Comparison of ENCODE assay signal across 9 cellular contexts in the genomic region with DNA sequence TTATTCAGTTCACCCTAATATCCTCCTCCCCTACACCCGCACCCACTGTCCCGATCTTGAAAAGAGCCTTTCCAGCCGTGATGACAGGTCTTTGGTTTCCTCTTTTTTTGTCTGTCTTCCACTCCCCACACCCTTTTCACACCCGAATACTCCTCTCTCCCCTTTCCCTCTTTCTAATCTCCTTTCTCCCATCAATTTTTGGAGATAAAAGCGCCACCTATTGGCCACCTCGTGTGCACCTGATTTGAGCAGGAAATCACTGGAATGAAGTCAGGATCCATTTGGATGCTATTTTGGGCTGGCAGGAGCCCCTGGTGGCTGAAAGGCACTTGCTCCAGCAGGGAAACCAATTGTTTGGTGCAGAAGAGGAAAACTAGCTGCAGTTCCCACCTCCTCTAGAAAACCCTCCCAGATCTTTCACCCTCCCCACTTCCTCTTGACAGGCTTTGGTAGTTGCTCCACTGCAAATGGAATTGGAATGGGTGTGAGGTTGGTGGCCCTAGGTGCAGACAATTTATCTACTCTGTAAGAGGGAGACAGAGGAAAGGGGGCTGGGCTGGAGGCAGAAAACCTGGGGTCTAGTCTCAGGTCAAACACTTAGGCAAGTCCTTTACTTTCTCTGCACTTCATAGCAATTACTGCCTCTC. TPM values are rescaled to one million over a fixed set of nuclear protein-coding genes. Genes with fewer than 3 reads are reported as not detected.
DNase-seq lines count a peak whose midpoint lies in the region; ATAC-seq, FAIRE-seq and TF ChIP-seq lines count a peak whose summit lies in the region.
"Had no signal": no experiment of that assay in that cellular context is flagged by ENCODE, and none has a peak within 500 bp of the region (broad histone marks: within the 10 kb centered on the region; RNA-seq: fewer than 3 reads in every experiment).

No MANE protein-coding gene starts in this region.

- no peak overlapping the region for H2AFZ ChIP-seq in keratinocyte (ENCODE audit: control insufficient read depth, low read length)

- H3K36me3 ChIP-seq in keratinocyte (ENCODE audit: control insufficient read depth in 2 of 2, extremely low read depth in 1 of 2, insufficient read depth in 2 of 2, low read length in 2 of 2): no peaks in the 10 kb centered on the region

- peak; percentile 66 for FAIRE-seq in keratinocyte (lab: Jason Lieb, UNC)

- no peaks in the 10 kb centered on the region for H3K79me2 ChIP-seq in keratinocyte (ENCODE audit: control insufficient read depth, insufficient read depth, low read length)

- H3K27me3 ChIP-seq in keratinocyte (ENCODE audit: control insufficient read depth, extremely low read depth, insufficient read depth, low read length): peaks cover 5% of the 10 kb centered on the region

- dilution Hi-C loops in keratinocyte (cut with MboI; ENCODE audit: extremely low pct_ligation_motif_present, low sequenced_read_pairs): no loop called here

- H3K4me2 ChIP-seq in keratinocyte (ENCODE audit: control insufficient read depth, extremely low read depth, insufficient read depth, low read depth, low read length): no peak overlapping the region

- no peak overlapping the region for H3K27ac ChIP-seq in VCaP
- no peak overlapping the region for H3K27ac ChIP-seq in keratinocyte (ENCODE audit: control insufficient read depth, insufficient read depth, low read length)

- H4K20me1 ChIP-seq in keratinocyte (ENCODE audit: control insufficient read depth, extremely low read depth, insufficient read depth, low read length): peaks cover 4% of the 10 kb centered on the region

- TF ChIP-seq CTCF in VCaP (conservative IDR thresholded peaks at IDR 0.05) (peak; percentile 95), keratinocyte (optimal IDR thresholded peaks at IDR 0.05 in 1 of 3, IDR thresholded peaks at IDR 0.05 in 1 of 3, conservative IDR thresholded peaks at IDR 0.05 in 1 of 3; ENCODE audit: extremely low read depth in 1 of 3, insufficient read depth in 2 of 3, low read length in 3 of 3) (peak; percentile 71 to 94 (median 77))

- H3K9ac ChIP-seq in keratinocyte (ENCODE audit: control insufficient read depth, extremely low read depth, insufficient read depth, low read length): no peak overlapping the region

- no peak overlapping the region for H3K4me3 ChIP-seq in keratinocyte (ENCODE audit: control insufficient read depth in 2 of 3, extremely low read depth in 1 of 3, insufficient read depth in 2 of 3, low read depth in 1 of 3, low read length in 3 of 3)

- DNase-seq in NCI-H524 (lab: John Stamatoyannopoulos, UW) (peak; percentile 77 to 80), NCI-H524 treated with DMSO at 0.1 percent for 48 hours (lab: John Stamatoyannopoulos, UW) (no peak), NCI-H128 (lab: John Stamatoyannopoulos, UW; ENCODE audit: unreplicated experiment) (peak; percentile 70), keratinocyte (ENCODE audit: low read depth, low spot score) (no peak), cortex of kidney (lab: John Stamatoyannopoulos, UW) (no peak)
- DNase-seq: CD4-positive, CD25-positive, alpha-beta regulatory T cell had no signal

- H3K9me3 ChIP-seq in keratinocyte (ENCODE audit: control insufficient read depth, low read depth, low read length): no peaks in the 10 kb centered on the region

- ATAC-seq in HG03432 (IDR thresholded peaks at IDR 0.05; ENCODE audit: unreplicated experiment): no peak
- no peak for ATAC-seq in GM21529 (IDR thresholded peaks at IDR 0.05; ENCODE audit: unreplicated experiment)

- H3K9me1 ChIP-seq in keratinocyte (ENCODE audit: control insufficient read depth, extremely low read depth, insufficient read depth, low read length): no peaks in the 10 kb centered on the region

- H3K4me1 ChIP-seq in keratinocyte (ENCODE audit: control insufficient read depth, extremely low read depth, insufficient read depth, low read length): no peaks in the 10 kb centered on the region

RNA-seq across cellular contexts. Expression of a gene that starts 8.4 kb away (rescaled TPM):
- 0.03 TPM in 1 of 3 replicates, not detected in the others for polyA plus RNA-seq in keratinocyte
- polyA plus RNA-seq in keratinocyte (2011; ENCODE audit: low read depth): not detected
- polyA plus RNA-seq in keratinocyte (2011; cell fraction: cytosol; rRNA removed): not detected in 2 replicates
- not detected in 2 replicates for polyA plus RNA-seq in keratinocyte (2011; cell fraction: nucleus; rRNA removed)
- polyA plus RNA-seq in keratinocyte (2012; ENCODE audit: low replicate concordance): 0.10 TPM in 1 of 2 replicates, not detected in the other
- not detected in 3 replicates for polyA minus RNA-seq in keratinocyte
- not detected for polyA minus RNA-seq in keratinocyte (2011; cell fraction: cytosol; rRNA and poly(A)+ RNA removed)
- polyA minus RNA-seq in keratinocyte (2011; cell fraction: nucleus; rRNA and poly(A)+ RNA removed): not detected in 2 replicates
- polyA plus RNA-seq: CD4-positive, CD25-positive, alpha-beta regulatory T cell had no signal

RNA-seq across cellular contexts. Expression of a gene that starts 13.4 kb away (rescaled TPM):
- polyA plus RNA-seq in keratinocyte: 0.01 to 0.05 TPM (median 0.04 TPM) in 3 replicates
- not detected for polyA plus RNA-seq in keratinocyte (2011; ENCODE audit: low read depth)
- polyA plus RNA-seq in keratinocyte (2011; cell fraction: cytosol; rRNA removed): 0.04 TPM in 1 of 2 replicates, not detected in the other
- polyA plus RNA-seq in keratinocyte (2011; cell fraction: nucleus; rRNA removed): 0.05 and 0.07 TPM in 2 replicates
- polyA plus RNA-seq in keratinocyte (2012; ENCODE audit: low replicate concordance): 0.07 and 0.09 TPM in 2 replicates
- 0.16 TPM in 1 of 3 replicates, not detected in the others for polyA minus RNA-seq in keratinocyte
- polyA minus RNA-seq in keratinocyte (2011; cell fraction: cytosol; rRNA and poly(A)+ RNA removed): not detected
- 0.11 TPM in 1 of 2 replicates, not detected in the other for polyA minus RNA-seq in keratinocyte (2011; cell fraction: nucleus; rRNA and poly(A)+ RNA removed)

Comparison
In these comparisons a context has a peak if more than half of its experiments do, and no peak if none do; other contexts are left out.
1. DNase-seq: peak in NCI-H524 (2 of 2) and NCI-H128 (single experiment); none in NCI-H524 treated with DMSO at 0.1 percent for 48 hours (single experiment), keratinocyte (single experiment) and cortex of kidney (single experiment).